10 cellular contexts compared by ENCODE assay signal in genomic region chr19:42069619-42070293, GRCh38. TPM values are rescaled to one million over a fixed set of nuclear protein-coding genes. Genes with fewer than 3 reads are reported as not detected.
DNase-seq lines count a peak whose midpoint lies in the region; ATAC-seq and TF ChIP-seq lines count a peak whose summit lies in the region.
"Had no signal": no experiment of that assay in that cellular context is flagged by ENCODE, and none has a peak within 500 bp of the region (broad histone marks: within the 10 kb centered on the region; RNA-seq: fewer than 3 reads in every experiment).

A gene with protein sequence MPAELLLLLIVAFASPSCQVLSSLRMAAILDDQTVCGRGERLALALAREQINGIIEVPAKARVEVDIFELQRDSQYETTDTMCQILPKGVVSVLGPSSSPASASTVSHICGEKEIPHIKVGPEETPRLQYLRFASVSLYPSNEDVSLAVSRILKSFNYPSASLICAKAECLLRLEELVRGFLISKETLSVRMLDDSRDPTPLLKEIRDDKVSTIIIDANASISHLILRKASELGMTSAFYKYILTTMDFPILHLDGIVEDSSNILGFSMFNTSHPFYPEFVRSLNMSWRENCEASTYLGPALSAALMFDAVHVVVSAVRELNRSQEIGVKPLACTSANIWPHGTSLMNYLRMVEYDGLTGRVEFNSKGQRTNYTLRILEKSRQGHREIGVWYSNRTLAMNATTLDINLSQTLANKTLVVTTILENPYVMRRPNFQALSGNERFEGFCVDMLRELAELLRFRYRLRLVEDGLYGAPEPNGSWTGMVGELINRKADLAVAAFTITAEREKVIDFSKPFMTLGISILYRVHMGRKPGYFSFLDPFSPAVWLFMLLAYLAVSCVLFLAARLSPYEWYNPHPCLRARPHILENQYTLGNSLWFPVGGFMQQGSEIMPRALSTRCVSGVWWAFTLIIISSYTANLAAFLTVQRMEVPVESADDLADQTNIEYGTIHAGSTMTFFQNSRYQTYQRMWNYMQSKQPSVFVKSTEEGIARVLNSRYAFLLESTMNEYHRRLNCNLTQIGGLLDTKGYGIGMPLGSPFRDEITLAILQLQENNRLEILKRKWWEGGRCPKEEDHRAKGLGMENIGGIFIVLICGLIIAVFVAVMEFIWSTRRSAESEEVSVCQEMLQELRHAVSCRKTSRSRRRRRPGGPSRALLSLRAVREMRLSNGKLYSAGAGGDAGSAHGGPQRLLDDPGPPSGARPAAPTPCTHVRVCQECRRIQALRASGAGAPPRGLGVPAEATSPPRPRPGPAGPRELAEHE (minus strand): TSS chr19:42070206. CDS start chr19:42065770, 4,436 bp downstream.

- DNase-seq in DMS79 (lab: John Stamatoyannopoulos, UW) (peak; percentile 45), NCI-H510A treated with DMSO at 0.1 percent for 48 hours (lab: John Stamatoyannopoulos, UW) (peak; percentile 30), cardiac muscle cell (ENCODE audit: low read depth in 1 of 2, low spot score in 1 of 2) (peak in 1 of 2 donors; percentile 54), germinal center (ENCODE audit: low spot score) (no peak)
- DNase-seq in central memory CD4-positive, alpha-beta T cell: no peak
- DNase-seq: EL; stimulated activated CD4-positive, alpha-beta T cell treated with anti-CD3 and anti-CD28 coated beads, Interleukin-1b, Interleukin-23, amount 100 ng/mL, for 48 hours had no signal

- H3K36me3 ChIP-seq in cardiac muscle cell (no peaks in the 10 kb centered on the region), parathyroid adenoma (ENCODE audit: control insufficient read depth, insufficient read depth, low read length) (no peaks in the 10 kb centered on the region)

- H3K27ac ChIP-seq in cardiac muscle cell (no peak within 1 kb of the TSS), parathyroid adenoma (peak within 1 kb of the TSS; percentile 57)

- H3K4me3 ChIP-seq in cardiac muscle cell (peak within 1 kb of the TSS; percentile 31), parathyroid adenoma (ENCODE audit: low read depth, low read length) (peak within 1 kb of the TSS; percentile 82)

- peak within 1 kb of the TSS; percentile 73 for H2AFZ ChIP-seq in parathyroid adenoma

- ATAC-seq in GM21619 (IDR thresholded peaks at IDR 0.05; ENCODE audit: unreplicated experiment) (no peak), GM19397 (IDR thresholded peaks at IDR 0.05; ENCODE audit: unreplicated experiment) (no peak)

- no peak for TF ChIP-seq CTCF in cardiac muscle cell (IDR thresholded peaks at IDR 0.05; ENCODE audit: low read depth, low read length)
- TF ChIP-seq CTCF in parathyroid adenoma (IDR thresholded peaks at IDR 0.05): no peak

- H3K79me2 ChIP-seq in parathyroid adenoma: peaks cover 3% of the 10 kb centered on the region

- peak within 1 kb of the TSS; percentile 83 for H3K9ac ChIP-seq in parathyroid adenoma

- H3K9me3 ChIP-seq in cardiac muscle cell (ENCODE audit: low read depth) (no peaks in the 10 kb centered on the region), parathyroid adenoma (ENCODE audit: control insufficient read depth, low read length) (no peaks in the 10 kb centered on the region)

- H3K4me1 ChIP-seq in cardiac muscle cell (ENCODE audit: low read depth) (peaks cover 15% of the 10 kb centered on the region), parathyroid adenoma (peaks cover 16% of the 10 kb centered on the region)

- peak within 1 kb of the TSS; percentile 96 for H3K4me2 ChIP-seq in parathyroid adenoma (ENCODE audit: low read length)

- H3K27me3 ChIP-seq in cardiac muscle cell (no peaks in the 10 kb centered on the region), parathyroid adenoma (ENCODE audit: control insufficient read depth, insufficient read depth, low read length) (no peaks in the 10 kb centered on the region)

RNA-seq across cellular contexts. Expression of the gene that starts here (rescaled TPM):
- 9.1 and 11.8 TPM in 2 replicates for total RNA-seq in cardiac muscle cell
- 3.4 and 6.3 TPM in 2 replicates for polyA plus RNA-seq in cardiac muscle cell

Comparison
In these comparisons a context has a peak if more than half of its experiments do, and no peak if none do; other contexts are left out.
1. DNase-seq: peak in DMS79 (single experiment) and NCI-H510A treated with DMSO at 0.1 percent for 48 hours (single experiment); none in central memory CD4-positive, alpha-beta T cell (single experiment) and germinal center (single experiment).